Comparison of ENCODE assay signal across 17 cellular contexts in genomic region chr17:73559532-73559931, GRCh38.
A peak's percentile ranks its signal among the peaks of the same experiment; 100 is the strongest.
DNase-seq lines count a peak whose midpoint lies in the region; FAIRE-seq and TF ChIP-seq lines count a peak whose summit lies in the region.
"Had no signal": no experiment of that assay in that cellular context is flagged by ENCODE, and none has a peak within 500 bp of the region (broad histone marks: within the 10 kb centered on the region; RNA-seq: fewer than 3 reads in every experiment).

No MANE protein-coding gene starts in this region.

- H4K20me1 ChIP-seq in H9 (ENCODE audit: control insufficient read depth, insufficient read depth, insufficient read length) (no peaks in the 10 kb centered on the region), H1 (replicated peaks in 1 of 2; ENCODE audit: control insufficient read depth in 1 of 2, insufficient read depth in 2 of 2, low read length in 2 of 2) (no peaks in the 10 kb centered on the region), osteoblast (ENCODE audit: insufficient read depth, low read length) (no peaks in the 10 kb centered on the region)

- peaks cover 0 to 2% of the 10 kb centered on the region in 2 experiments; a peak in 2 of 5 replicates for H3K9me3 Mint-ChIP-seq in H9

- H3K4me3 ChIP-seq in H1 (ENCODE audit: extremely low read depth in 1 of 4, insufficient read depth in 2 of 4, low read depth in 3 of 4, low read length in 4 of 4), result no peak overlapping the region
- no peak overlapping the region for H3K4me3 ChIP-seq in osteoblast (ENCODE audit: insufficient read depth, low read length)
- H3K4me3 ChIP-seq: A549, GM23248, HAP-1 had no signal

- H3K9ac ChIP-seq in H9 (ENCODE audit: extremely low read depth, insufficient read length, low read length) (no peak overlapping the region), H1 (replicated peaks in 1 of 4; ENCODE audit: extremely low read depth in 1 of 4, low read depth in 3 of 4, low read length in 3 of 4) (0 out of 7 replicates have a peak overlapping the region, but pooled peaks of 1 of the 4 experiments have one; percentile 11)
- H3K9ac ChIP-seq: GM23248 had no signal

- H3K79me2 ChIP-seq in H9 (ENCODE audit: insufficient read depth, low read length) (no peaks in the 10 kb centered on the region), H1 (ENCODE audit: control insufficient read depth in 1 of 2, insufficient read depth in 2 of 2, low read length in 2 of 2) (no peaks in the 10 kb centered on the region), osteoblast (ENCODE audit: insufficient read depth, low read length) (no peaks in the 10 kb centered on the region)

- no peak overlapping the region for H2BK12ac ChIP-seq in H9 (ENCODE audit: insufficient read length, low read depth, low read length)
- no peak overlapping the region; the same call in 1 of the 2 replicates for H2BK12ac ChIP-seq in H1 (ENCODE audit: low read depth, low read length)

- H4K8ac ChIP-seq in H9 (replicated peaks; ENCODE audit: insufficient read length, low read depth, low read length), result no peak overlapping the region
- H4K8ac ChIP-seq in H1 (ENCODE audit: extremely low read depth, insufficient read depth, low read length), result no peak overlapping the region

- H2AK5ac ChIP-seq in H9 (ENCODE audit: insufficient read length, low read length) (no peak overlapping the region), H1 (ENCODE audit: low read depth, low read length) (peak overlapping the region; percentile 56; the same call in 1 of the 2 replicates)

- no peak for TF ChIP-seq EP300 in H1 (IDR thresholded peaks at IDR 0.05; ENCODE audit: borderline replicate concordance in 1 of 2, low read depth in 2 of 2, low read length in 2 of 2)

- TF ChIP-seq POLR2A in H1 (IDR thresholded peaks at IDR 0.05; ENCODE audit: control extremely low read depth in 1 of 2, low read depth in 2 of 2, low read length in 2 of 2) (no peak), GM12892 (IDR thresholded peaks at IDR 0.05; ENCODE audit: low read depth, low read length) (no peak)

- TF ChIP-seq CTCF in H9 (conservative IDR thresholded peaks at IDR 0.05), result no peak
- no peak for TF ChIP-seq CTCF in H1 (IDR thresholded peaks at IDR 0.05; ENCODE audit: control extremely low read depth in 1 of 3, insufficient read depth in 1 of 3, low read depth in 1 of 3, low read length in 3 of 3)
- no peak for TF ChIP-seq CTCF in osteoblast (IDR thresholded peaks at IDR 0.05; ENCODE audit: extremely low read depth, low read depth, low read length)

- FAIRE-seq in H1 (lab: Jason Lieb, UNC) (no peak), GM12892 (lab: Jason Lieb, UNC) (no peak)
- FAIRE-seq: A549 had no signal

- H3K27me3 Mint-ChIP-seq in H9 (ENCODE audit: low read depth), result no peaks in the 10 kb centered on the region

- H3K4me2 ChIP-seq in H9 (ENCODE audit: insufficient read depth, insufficient read length, low read length) (no peak overlapping the region), H1 (ENCODE audit: insufficient read depth in 1 of 2, low read depth in 2 of 2, low read length in 2 of 2) (no peak overlapping the region; a peak in 2 of 4 replicates), osteoblast (ENCODE audit: insufficient read depth, low read length) (no peak overlapping the region)
- H3K4me2 ChIP-seq: A549 had no signal

- POLR2A ChIA-PET in H1 (lab: Charles Lee; ENCODE audit: partially characterized antibody), result interaction anchor here (1.5 kb wide), 1 partner anchor 8 kb away, joined by 6 read pairs; no protein-coding TSS in a partner anchor

- H3K56ac ChIP-seq in H9 (ENCODE audit: insufficient read length, low read depth, low read length) (no peak overlapping the region), H1 (replicated peaks; ENCODE audit: insufficient read length, low read depth, low read length) (no peak overlapping the region)

- no CpG with 5 or more reads among the region's 6 CpGs for WGBS in H9 (ENCODE audit: extremely low coverage, insufficient read length, low lambda C conversion rate)
- WGBS in H1 (ENCODE audit: extremely low coverage in 1 of 2, insufficient coverage in 1 of 2, insufficient read length in 1 of 2, insufficient replicate concordance in 2 of 2, low coverage in 1 of 2, low lambda C conversion rate in 2 of 2, missing lambda C conversion rate in 1 of 2), 2 experiments, result 83% methylated on average over 6 of the region's 6 CpGs; no CpG with 5 or more reads in 1 of the 2 experiments

- no peak overlapping the region for H2AFZ ChIP-seq in H9 (ENCODE audit: low read length)
- H2AFZ ChIP-seq in H1 (ENCODE audit: low read length), result no peak overlapping the region
- no peak overlapping the region for H2AFZ ChIP-seq in osteoblast (ENCODE audit: low read length)
- H2AFZ ChIP-seq: GM23248 had no signal

- peak overlapping the region in 1 of 3 experiments; percentile 23; a peak in 1 of 7 replicates for H3K27ac Mint-ChIP-seq in H9

- H3K27ac ChIP-seq in H9 (ENCODE audit: insufficient read length, low read depth, low read length) (no peak overlapping the region), H1 (ENCODE audit: low read depth, low read length) (no peak overlapping the region), osteoblast (ENCODE audit: low read depth, low read length) (no peak overlapping the region)
- H3K27ac ChIP-seq: 22Rv1, A549, GM23248 had no signal

- H3K14ac ChIP-seq in H9 (ENCODE audit: insufficient read depth, low read length), result no peak overlapping the region
- no peak overlapping the region for H3K14ac ChIP-seq in H1 (ENCODE audit: insufficient read length)

- H3K27me3 ChIP-seq in H9 (ENCODE audit: insufficient read depth, low read length), result no peaks in the 10 kb centered on the region
- no peaks in the 10 kb centered on the region for H3K27me3 ChIP-seq in H1 (replicated peaks in 1 of 4; ENCODE audit: control insufficient read depth in 3 of 4, extremely low read depth in 1 of 4, insufficient read depth in 3 of 4, low read length in 3 of 4)
- H3K27me3 ChIP-seq in osteoblast (ENCODE audit: insufficient read depth, low read length), result no peaks in the 10 kb centered on the region

- no peak overlapping the region for H3K18ac ChIP-seq in H9 (ENCODE audit: insufficient read length, low read depth, low read length)
- H3K18ac ChIP-seq in H1 (ENCODE audit: extremely low read depth, low read length), result peak overlapping the region; percentile 26; the same call in 1 of the 2 replicates

- no peak overlapping the region for H2BK20ac ChIP-seq in H9 (ENCODE audit: low read depth, low read length, poor library complexity, severe bottlenecking)
- no peak overlapping the region for H2BK20ac ChIP-seq in H1 (ENCODE audit: low read length)

- H3K79me1 ChIP-seq in H9 (ENCODE audit: insufficient read depth, low read depth, low read length, poor library complexity, severe bottlenecking), result no peaks in the 10 kb centered on the region
- H3K79me1 ChIP-seq in H1 (ENCODE audit: low read depth, low read length), result no peaks in the 10 kb centered on the region

- no peak overlapping the region for H3T11ph ChIP-seq in H9 (ENCODE audit: low read length)

- H2BK15ac ChIP-seq in H9 (ENCODE audit: low read depth, low read length), result no peak overlapping the region
- 0 out of 2 replicates have a peak overlapping the region, but pooled peaks have one; percentile 72 for H2BK15ac ChIP-seq in H1 (ENCODE audit: low read length)

- H4K91ac ChIP-seq in H9 (ENCODE audit: insufficient read length, low read depth, low read length), result no peak overlapping the region
- no peak overlapping the region for H4K91ac ChIP-seq in H1 (replicated peaks; ENCODE audit: insufficient read length, low read length)

- peaks cover 33 to 52% of the 10 kb centered on the region in 2 experiments for H3K4me1 Mint-ChIP-seq in H9

- no peak overlapping the region for H3K4ac ChIP-seq in H9 (ENCODE audit: low read depth, low read length)
- H3K4ac ChIP-seq in H1 (replicated peaks; ENCODE audit: insufficient read length, low read depth, low read length), result no peak overlapping the region

- peak overlapping the region in 1 of 2 experiments; percentile 8; a peak in 1 of 5 replicates for H3K4me3 Mint-ChIP-seq in H9
- H3K4me3 Mint-ChIP-seq: CD8-positive, alpha-beta T cell had no signal

- CTCF ChIA-PET in H1 (lab: Charles Lee; ENCODE audit: partially characterized antibody), result interaction anchor here (0.6 to 2.9 kb wide), 6 partner anchors 9 to 138 kb away, joined by 3 to 11 read pairs (median 4); no protein-coding TSS in a partner anchor

- H3K23ac ChIP-seq in H9 (ENCODE audit: insufficient read length, low read depth, low read length) (no peak overlapping the region), H1 (ENCODE audit: insufficient read length) (no peak overlapping the region)

- DNase-seq in NCI-H82 (lab: John Stamatoyannopoulos, UW) (peak; percentile 23), NCI-H82 treated with DMSO at 0.1 percent for 48 hours (lab: John Stamatoyannopoulos, UW; ENCODE audit: unreplicated experiment) (no peak), H9 (peak; percentile 68), H1 (ENCODE audit: low read depth in 1 of 2, low spot score in 2 of 2) (no peak), osteoblast (ENCODE audit: insufficient read length, low spot score, missing footprints) (peak; percentile 23), GM12892 (ENCODE audit: insufficient read length) (no peak), superior temporal gyrus (ENCODE audit: extremely low spot score) (no peak), glomerular visceral epithelial cell (ENCODE audit: extremely low spot score) (no peak)
- DNase-seq: AML-193; Calu3; CD8-positive, alpha-beta T cell; DMS79 treated with DMSO at 0.1 percent for 48 hours; GF-D8; GM23248 had no signal

- no peak for TF ChIP-seq RAD21 in H1 (IDR thresholded peaks at IDR 0.05 in 1 of 2, conservative IDR thresholded peaks at IDR 0.05 in 1 of 2; ENCODE audit: low read depth in 2 of 2, low read length in 2 of 2)

- H4K5ac ChIP-seq in H9 (ENCODE audit: insufficient read length, low read depth, low read length) (no peak overlapping the region), H1 (ENCODE audit: insufficient read length, low read depth, low read length) (no peak overlapping the region)

- H3K9me3 ChIP-seq in H9 (ENCODE audit: control insufficient read depth, low read depth, low read length), result no peaks in the 10 kb centered on the region
- no peaks in the 10 kb centered on the region for H3K9me3 ChIP-seq in H1 (ENCODE audit: insufficient read depth in 2 of 2, low read depth in 1 of 2, low read length in 1 of 2)
- no peaks in the 10 kb centered on the region for H3K9me3 ChIP-seq in osteoblast (ENCODE audit: low read depth, low read length)
- H3K9me3 ChIP-seq: A549, HAP-1 had no signal

- no peaks in the 10 kb centered on the region for H3K36me3 ChIP-seq in H1 (ENCODE audit: control insufficient read depth in 2 of 4, insufficient read depth in 4 of 4, low read length in 3 of 4)
- no peaks in the 10 kb centered on the region for H3K36me3 ChIP-seq in osteoblast (ENCODE audit: insufficient read depth, low read length)
- H3K36me3 ChIP-seq: HAP-1 had no signal

- H3K23me2 ChIP-seq in H9 (ENCODE audit: insufficient read length, low read depth, low read length, poor library complexity, severe bottlenecking), result no peaks in the 10 kb centered on the region
- no peaks in the 10 kb centered on the region for H3K23me2 ChIP-seq in H1 (ENCODE audit: low read depth, low read length)

- H3K36me3 Mint-ChIP-seq in H9 (ENCODE audit: insufficient read depth in 1 of 3, low read depth in 3 of 3), result peaks cover 0 to 6% (median 0%) of the 10 kb centered on the region in 3 experiments; a peak in 3 of 7 replicates
- H3K36me3 Mint-ChIP-seq: CD8-positive, alpha-beta T cell had no signal

- H2BK5ac ChIP-seq in H9 (ENCODE audit: insufficient read length, low read length), result no peak overlapping the region
- no peak overlapping the region; the same call in 1 of the 2 replicates for H2BK5ac ChIP-seq in H1 (ENCODE audit: low read depth, low read length)

- no peak overlapping the region for H2BK120ac ChIP-seq in H9 (ENCODE audit: low read depth, low read length, poor library complexity, severe bottlenecking)
- H2BK120ac ChIP-seq in H1 (replicated peaks; ENCODE audit: low read depth, low read length), result no peak overlapping the region

- H3K4me1 ChIP-seq in H9 (ENCODE audit: insufficient read depth, low read length), result 0 out of 2 replicates have a peak, but pooled peaks cover 3% of the 10 kb centered on the region
- H3K4me1 ChIP-seq in H1 (replicated peaks in 1 of 4; ENCODE audit: control insufficient read depth in 3 of 4, insufficient read depth in 4 of 4, low read length in 3 of 4), result peaks cover 2 to 22% (median 13%) of the 10 kb centered on the region in 4 experiments
- H3K4me1 ChIP-seq in osteoblast (ENCODE audit: insufficient read depth, low read length), result no peaks in the 10 kb centered on the region
- H3K4me1 ChIP-seq: A549, HAP-1 had no signal

Comparison
In these comparisons a context has a peak if more than half of its experiments do, and no peak if none do; other contexts are left out.
1. DNase-seq: peak in NCI-H82 (single experiment), H9 (single experiment) and osteoblast (single experiment); none in NCI-H82 treated with DMSO at 0.1 percent for 48 hours (single experiment), H1 (0 of 2), GM12892 (single experiment), superior temporal gyrus (single experiment) and glomerular visceral epithelial cell (single experiment).